ENCODE assay signal across 8 cellular contexts in the genomic region with DNA sequence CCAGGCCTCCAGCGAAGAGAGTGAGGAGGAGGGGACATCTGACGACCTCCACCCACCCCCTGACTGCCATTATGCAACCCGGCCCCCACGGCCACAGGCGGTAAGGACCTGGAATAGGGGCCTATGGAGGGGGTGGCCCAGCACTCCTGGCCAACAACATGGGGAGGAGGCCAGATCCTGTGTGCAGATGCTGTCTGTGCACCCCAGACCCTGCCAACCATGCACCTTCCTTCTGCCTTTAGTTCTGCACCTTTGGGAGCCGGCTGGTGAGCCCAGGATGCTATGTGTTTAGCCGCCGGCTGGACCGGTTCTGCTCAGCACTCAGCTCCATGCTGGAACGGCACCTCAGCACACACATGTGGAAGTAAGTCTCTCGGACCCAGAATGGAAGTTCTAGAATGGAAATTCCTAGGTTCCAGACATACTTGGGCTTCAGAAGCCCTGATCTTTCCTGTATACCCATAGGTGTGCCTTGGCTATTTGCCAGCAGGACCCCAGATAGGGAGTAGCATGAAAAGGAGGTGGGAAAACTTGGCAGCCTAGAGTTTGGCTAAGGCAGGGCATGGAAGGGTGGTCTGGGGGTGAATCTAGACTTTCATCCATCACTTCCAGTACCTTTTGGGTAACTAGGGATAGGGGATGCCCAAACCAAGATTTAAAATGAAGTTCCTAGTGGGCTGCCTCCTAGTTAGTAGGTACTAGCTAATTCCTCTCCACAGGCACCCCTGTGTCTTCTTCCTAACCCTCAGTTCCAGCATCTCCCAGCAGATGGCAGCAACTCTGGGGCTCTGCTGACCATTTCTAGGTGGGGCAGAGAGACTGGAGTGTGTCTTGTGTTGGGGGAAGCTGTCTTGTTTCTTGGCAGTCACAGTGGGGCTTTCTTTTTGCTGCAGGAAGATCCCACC. TPM values are rescaled to one million over a fixed set of nuclear protein-coding genes. Genes with fewer than 3 reads are reported as not detected.
DNase-seq lines count a peak whose midpoint lies in the region; ATAC-seq, FAIRE-seq and TF ChIP-seq lines count a peak whose summit lies in the region.

No MANE protein-coding gene starts in this region.

- H3K27ac ChIP-seq in VCaP (no peak overlapping the region), breast epithelium (no peak overlapping the region), kidney (ENCODE audit: low read depth in 2 of 2, low read length in 2 of 2) (no peak overlapping the region)

- intact Hi-C loops in breast epithelium (cut with DNase I; ENCODE audit: low total_unique reads) (loop anchor here (5.0 kb wide), 1 partner anchor 42 kb away; no protein-coding TSS in a partner anchor), kidney (cut with DNase I) (loop anchor here (5.0 kb wide), 1 partner anchor 42 kb away; no protein-coding TSS in a partner anchor)

- DNase-seq in A172 (ENCODE audit: low spot score) = peak; percentile 44
- peak; percentile 43 for DNase-seq in NCI-H128 (lab: John Stamatoyannopoulos, UW; ENCODE audit: unreplicated experiment)
- DNase-seq in breast epithelium (ENCODE audit: low spot score in 2 of 2) = peak in 1 of 2 donors; percentile 50
- DNase-seq in kidney = no peak
- peak; percentile 69 to 70 for DNase-seq in stimulated activated CD4-positive, alpha-beta T cell treated with anti-CD3 and anti-CD28 coated beads, Interleukin-4, amount 100 ng/mL, for 4 hours

- H3K9ac ChIP-seq in kidney (ENCODE audit: low read length in 2 of 2) = no peak overlapping the region

- TF ChIP-seq POLR2A in breast epithelium (IDR thresholded peaks at IDR 0.05) = no peak

- H3K36me3 ChIP-seq in breast epithelium (peaks cover 5% of the 10 kb centered on the region), kidney (ENCODE audit: control insufficient read depth in 1 of 2, insufficient read depth in 2 of 2, low read length in 2 of 2) (peaks cover 0 to 4% of the 10 kb centered on the region in 2 donors)

- H3K9me3 ChIP-seq in breast epithelium (no peaks in the 10 kb centered on the region), kidney (ENCODE audit: control insufficient read depth in 1 of 2, low read length in 2 of 2) (no peaks in the 10 kb centered on the region)

- H3K4me3 ChIP-seq in breast epithelium (no peak overlapping the region), kidney (ENCODE audit: low read length in 2 of 2) (no peak overlapping the region)

- no peak for FAIRE-seq in kidney (lab: Jason Lieb, UNC)

- H3K4me1 ChIP-seq in breast epithelium (no peaks in the 10 kb centered on the region), kidney (ENCODE audit: control insufficient read depth in 1 of 2, insufficient read depth in 1 of 2, low read depth in 1 of 2, low read length in 2 of 2) (peaks cover 4 to 12% of the 10 kb centered on the region in 2 donors)

- H3K27me3 ChIP-seq in breast epithelium = no peaks in the 10 kb centered on the region

- TF ChIP-seq CTCF in GM12873 (IDR thresholded peaks at IDR 0.05; ENCODE audit: insufficient read depth, low read depth, low read length, missing control alignments) = peak; percentile 87
- TF ChIP-seq CTCF in VCaP (conservative IDR thresholded peaks at IDR 0.05) = peak; percentile 88
- TF ChIP-seq CTCF in breast epithelium (IDR thresholded peaks at IDR 0.05) = peak in 2 of 3 donors; percentile 58 to 62
- TF ChIP-seq CTCF in kidney (IDR thresholded peaks at IDR 0.05; ENCODE audit: borderline replicate concordance, extremely low read depth, insufficient read depth) = peak; percentile 80

- ATAC-seq in HG02884 (IDR thresholded peaks at IDR 0.05; ENCODE audit: unreplicated experiment) = no peak

RNA-seq across cellular contexts. Expression of gene CYB561D1, which starts 3.6 kb away (rescaled TPM):
- total RNA-seq in A172 (2014; rRNA removed; shearing (Covaris generic)) = 5.4 and 5.7 TPM in 2 replicates
- total RNA-seq in breast epithelium = 1 to 10 TPM; 6.6 to 9.1 (median 8.2) TPM
- total RNA-seq in kidney = 18.0 TPM
- polyA plus RNA-seq in kidney (ENCODE audit: insufficient read depth, low read depth, low replicate concordance) = 5.2 TPM

RNA-seq across cellular contexts. Expression of gene ATXN7L2, which starts 6.6 kb away (rescaled TPM):
- 3.0 and 5.4 TPM in 2 replicates for total RNA-seq in A172 (2014; rRNA removed; shearing (Covaris generic))
- total RNA-seq in breast epithelium (1 to 10 TPM; 2.4 to 4.1 (median 2.9) TPM), kidney (7.3 TPM)
- polyA plus RNA-seq in kidney (ENCODE audit: insufficient read depth, low read depth, low replicate concordance) = 5.7 TPM

RNA-seq across cellular contexts. Expression of gene AMIGO1, which starts 19.2 kb away (rescaled TPM):
- total RNA-seq in A172 (2014; rRNA removed; shearing (Covaris generic)) = 0.10 TPM in 1 of 2 replicates, not detected in the other
- total RNA-seq in breast epithelium (1 to 10 TPM; 3.0 to 9.5 (median 6.4) TPM), kidney (8.5 TPM)
- 5.1 TPM for polyA plus RNA-seq in kidney (ENCODE audit: insufficient read depth, low read depth, low replicate concordance)

RNA-seq across cellular contexts. Expression of gene SYPL2, which starts 23.9 kb away (rescaled TPM):
- 0.24 TPM in 1 of 2 replicates, not detected in the other for total RNA-seq in A172 (2014; rRNA removed; shearing (Covaris generic))
- total RNA-seq in breast epithelium (1 to 10 TPM in 1 of 3 donors, under 1 TPM in 2; 0.44 to 1.4 (median 0.66) TPM), kidney (6.7 TPM)
- 9.8 TPM for polyA plus RNA-seq in kidney (ENCODE audit: insufficient read depth, low read depth, low replicate concordance)

RNA-seq across cellular contexts. Expression of gene GPR61, which starts 49.4 kb away (rescaled TPM):
- total RNA-seq in A172 (2014; rRNA removed; shearing (Covaris generic)) = not detected in 2 replicates
- total RNA-seq in breast epithelium (not detected), kidney (not detected)
- polyA plus RNA-seq in kidney (ENCODE audit: insufficient read depth, low read depth, low replicate concordance) = not detected
